ENCODE assay signal across 13 cellular contexts in genomic region chr6:11370191-11371018, GRCh38.
DNase-seq lines count a peak whose midpoint lies in the region; ATAC-seq and TF ChIP-seq lines count a peak whose summit lies in the region.
"Had no signal": no experiment of that assay in that cellular context is flagged by ENCODE, and none has a peak within 500 bp of the region (broad histone marks: within the 10 kb centered on the region; RNA-seq: fewer than 3 reads in every experiment).

No MANE protein-coding gene starts in this region.

- no peak overlapping the region for H3K4me3 Mint-ChIP-seq in GM23338
- H3K4me3 Mint-ChIP-seq: effector memory CD8-positive, alpha-beta T cell had no signal

- H3K9me3 ChIP-seq in right cardiac atrium (ENCODE audit: control insufficient read depth, low read length): no peaks in the 10 kb centered on the region
- no peaks in the 10 kb centered on the region for H3K9me3 ChIP-seq in skeletal muscle tissue (ENCODE audit: control insufficient read depth in 3 of 3, low read length in 3 of 3)

- TF ChIP-seq CTCF in GM23338 (conservative IDR thresholded peaks at IDR 0.05; ENCODE audit: low read depth in 2 of 2): no peak

- H3K4me1 ChIP-seq in GM23338 (ENCODE audit: insufficient read depth) (0 out of 2 replicates have a peak, but pooled peaks cover 4% of the 10 kb centered on the region), right cardiac atrium (ENCODE audit: control insufficient read depth, insufficient read depth, low read length) (peaks cover 9% of the 10 kb centered on the region), skeletal muscle tissue (ENCODE audit: control insufficient read depth in 3 of 3, insufficient read depth in 3 of 3, low read length in 3 of 3) (peaks cover 8 to 15% (median 11%) of the 10 kb centered on the region in 3 donors)

- no peaks in the 10 kb centered on the region for H3F3A ChIP-seq in GM23338 (replicated peaks; ENCODE audit: low read depth)

- no peaks in the 10 kb centered on the region for H4K20me1 ChIP-seq in GM23338 (replicated peaks; ENCODE audit: insufficient read depth)

- no peaks in the 10 kb centered on the region for H3K79me2 ChIP-seq in GM23338 (replicated peaks; ENCODE audit: insufficient read depth)

- peak overlapping the region; percentile 18; the same call in 1 of the 2 replicates for H3K4me2 ChIP-seq in GM23338

- H3K36me3 ChIP-seq in GM23338 (ENCODE audit: insufficient read depth) (no peaks in the 10 kb centered on the region), skeletal muscle tissue (ENCODE audit: control insufficient read depth in 3 of 3, insufficient read depth in 3 of 3, low read length in 3 of 3) (no peaks in the 10 kb centered on the region)

- H3K27me3 ChIP-seq in GM23338 (ENCODE audit: insufficient read depth): no peaks in the 10 kb centered on the region
- H3K27me3 ChIP-seq in right cardiac atrium (ENCODE audit: control insufficient read depth, insufficient read depth): no peaks in the 10 kb centered on the region
- no peaks in the 10 kb centered on the region for H3K27me3 ChIP-seq in skeletal muscle tissue (ENCODE audit: control insufficient read depth in 3 of 3, insufficient read depth in 3 of 3, low read length in 3 of 3)

- DNase-seq in GM23338 (ENCODE audit: low spot score) (peak; percentile 5), astrocyte of the hippocampus (ENCODE audit: low read depth, low spot score) (peak; percentile 64), right cardiac atrium (peak in 1 of 3 donors; percentile 64), germinal center (ENCODE audit: low spot score) (no peak)
- DNase-seq: activated CD4-positive, alpha-beta T cell treated with anti-CD3 and anti-CD28 coated beads, Interleukin-2, amount 50 U/mL, for 1 hour; activated naive CD4-positive, alpha-beta T cell; effector memory CD8-positive, alpha-beta T cell; NCI-H82; small intestine had no signal

- H3K9me3 Mint-ChIP-seq in GM23338: no peaks in the 10 kb centered on the region
- H3K9me3 Mint-ChIP-seq: effector memory CD8-positive, alpha-beta T cell had no signal

- no peak overlapping the region for H3K4me3 ChIP-seq in GM23338
- no peak overlapping the region for H3K4me3 ChIP-seq in right cardiac atrium (ENCODE audit: low read length)
- peak overlapping the region in 1 of 3 donors; percentile 22 for H3K4me3 ChIP-seq in skeletal muscle tissue (ENCODE audit: low read length in 3 of 3)

- H3K36me3 Mint-ChIP-seq in GM23338 (ENCODE audit: low read depth): no peaks in the 10 kb centered on the region

- WGBS in right cardiac atrium: 68% methylated on average over 24 of the region's 24 CpGs

- H3K27ac Mint-ChIP-seq in GM23338: no peak overlapping the region

- no peak overlapping the region for H3K9ac ChIP-seq in skeletal muscle tissue (ENCODE audit: low read depth in 1 of 3, low read length in 3 of 3)

- intact Hi-C loops in right cardiac atrium (cut with DNase I): no loop called here

- H2AFZ ChIP-seq in GM23338: peak overlapping the region; percentile 82

- H3K9me2 ChIP-seq in GM23338 (ENCODE audit: insufficient read depth): no peaks in the 10 kb centered on the region

- H3K27ac ChIP-seq in GM23338 (ENCODE audit: low read depth): no peak overlapping the region; the same call in 1 of the 2 replicates
- peak overlapping the region; percentile 82 for H3K27ac ChIP-seq in right cardiac atrium (ENCODE audit: low read length)
- peak overlapping the region; percentile 64 for H3K27ac ChIP-seq in skeletal muscle tissue (ENCODE audit: low read depth, low read length)

- peaks cover 1% of the 10 kb centered on the region for H3K27me3 Mint-ChIP-seq in GM23338 (ENCODE audit: insufficient read depth, low read depth, poor library complexity)
- H3K27me3 Mint-ChIP-seq: effector memory CD8-positive, alpha-beta T cell had no signal

- H3K4me1 Mint-ChIP-seq in GM23338: peaks cover 12% of the 10 kb centered on the region

- ATAC-seq in GM23338 (peak; percentile 48), right cardiac atrium (peak; percentile 55 to 72), HG03460 (IDR thresholded peaks at IDR 0.05; ENCODE audit: unreplicated experiment) (no peak), GM18519 (IDR thresholded peaks at IDR 0.05; ENCODE audit: low FRiP score, unreplicated experiment) (no peak), GM21381 (IDR thresholded peaks at IDR 0.05; ENCODE audit: unreplicated experiment) (no peak)
- ATAC-seq: effector memory CD8-positive, alpha-beta T cell had no signal

TF ChIP-seq in GM23338, 12 proteins besides CTCF, POLR2A, EP300 and RAD21 (continues in another document):
- no peak for TF ChIP-seq EZH2phosphoT487 (IDR thresholded peaks at IDR 0.05; ENCODE audit: unreplicated experiment)
- no peak for TF ChIP-seq JUNB (IDR thresholded peaks at IDR 0.05; ENCODE audit: unreplicated experiment)
- no peak for TF ChIP-seq ZNF331 (CRISPR knock-in tag; IDR thresholded peaks at IDR 0.05; ENCODE audit: low read depth)
- TF ChIP-seq EZH2 (IDR thresholded peaks at IDR 0.05; ENCODE audit: low read depth, unreplicated experiment): no peak
- TF ChIP-seq, protein P1, sequence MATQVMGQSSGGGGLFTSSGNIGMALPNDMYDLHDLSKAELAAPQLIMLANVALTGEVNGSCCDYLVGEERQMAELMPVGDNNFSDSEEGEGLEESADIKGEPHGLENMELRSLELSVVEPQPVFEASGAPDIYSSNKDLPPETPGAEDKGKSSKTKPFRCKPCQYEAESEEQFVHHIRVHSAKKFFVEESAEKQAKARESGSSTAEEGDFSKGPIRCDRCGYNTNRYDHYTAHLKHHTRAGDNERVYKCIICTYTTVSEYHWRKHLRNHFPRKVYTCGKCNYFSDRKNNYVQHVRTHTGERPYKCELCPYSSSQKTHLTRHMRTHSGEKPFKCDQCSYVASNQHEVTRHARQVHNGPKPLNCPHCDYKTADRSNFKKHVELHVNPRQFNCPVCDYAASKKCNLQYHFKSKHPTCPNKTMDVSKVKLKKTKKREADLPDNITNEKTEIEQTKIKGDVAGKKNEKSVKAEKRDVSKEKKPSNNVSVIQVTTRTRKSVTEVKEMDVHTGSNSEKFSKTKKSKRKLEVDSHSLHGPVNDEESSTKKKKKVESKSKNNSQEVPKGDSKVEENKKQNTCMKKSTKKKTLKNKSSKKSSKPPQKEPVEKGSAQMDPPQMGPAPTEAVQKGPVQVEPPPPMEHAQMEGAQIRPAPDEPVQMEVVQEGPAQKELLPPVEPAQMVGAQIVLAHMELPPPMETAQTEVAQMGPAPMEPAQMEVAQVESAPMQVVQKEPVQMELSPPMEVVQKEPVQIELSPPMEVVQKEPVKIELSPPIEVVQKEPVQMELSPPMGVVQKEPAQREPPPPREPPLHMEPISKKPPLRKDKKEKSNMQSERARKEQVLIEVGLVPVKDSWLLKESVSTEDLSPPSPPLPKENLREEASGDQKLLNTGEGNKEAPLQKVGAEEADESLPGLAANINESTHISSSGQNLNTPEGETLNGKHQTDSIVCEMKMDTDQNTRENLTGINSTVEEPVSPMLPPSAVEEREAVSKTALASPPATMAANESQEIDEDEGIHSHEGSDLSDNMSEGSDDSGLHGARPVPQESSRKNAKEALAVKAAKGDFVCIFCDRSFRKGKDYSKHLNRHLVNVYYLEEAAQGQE (IDR thresholded peaks at IDR 0.05; ENCODE audit: unreplicated experiment): no peak
- no peak for TF ChIP-seq NANOG (IDR thresholded peaks at IDR 0.05; ENCODE audit: borderline replicate concordance)
- TF ChIP-seq CREB1 (CRISPR knock-in tag; IDR thresholded peaks at IDR 0.05; ENCODE audit: low read depth): no peak
- TF ChIP-seq POLR2AphosphoS5 (IDR thresholded peaks at IDR 0.05; ENCODE audit: low read depth): no peak
- TF ChIP-seq ZNF114 (CRISPR knock-in tag; IDR thresholded peaks at IDR 0.05): no peak
- TF ChIP-seq ETS1 (IDR thresholded peaks at IDR 0.05): no peak
- no peak for TF ChIP-seq STAT1 (IDR thresholded peaks at IDR 0.05; ENCODE audit: unreplicated experiment)

Comparison
In these comparisons a context has a peak if more than half of its experiments do, and no peak if none do; other contexts are left out.
1. ATAC-seq: peak in GM23338 (single experiment) and right cardiac atrium (2 of 2); none in HG03460 (single experiment), GM18519 (single experiment) and GM21381 (single experiment).